In genomic region chr5:88999853-89000252, GRCh38 we compare ENCODE assay signal across 9 cellular contexts.
"Had no signal": no experiment of that assay in that cellular context is flagged by ENCODE, and none has a peak within 500 bp of the region (broad histone marks: within the 10 kb centered on the region; RNA-seq: fewer than 3 reads in every experiment).

No MANE protein-coding gene starts in this region.

- H3K27ac ChIP-seq: GM23248, HL-60, KMS-11 had no signal

- H3K4me1 ChIP-seq: HAP-1 had no signal

- H2AFZ ChIP-seq: GM23248 had no signal

- H3K9me3 ChIP-seq: HAP-1 had no signal

- H3K4me2 ChIP-seq: KMS-11 had no signal

- H3K36me3 ChIP-seq: HAP-1 had no signal

- ATAC-seq: HCT116 had no signal

- DNase-seq: GM23248, GOT3, H7, IMR-90, KBM-7 had no signal

- H3K4me3 ChIP-seq: GM23248, HAP-1 had no signal
